ENCODE assay signal across 1 cellular context in genomic region chr13:93201992-93202558, GRCh38.
A peak's percentile ranks its signal among the peaks of the same experiment; 100 is the strongest.
TF ChIP-seq lines count a peak whose summit lies in the region.

No MANE protein-coding gene starts in this region.

TF ChIP-seq in HepG2, 621 proteins besides CTCF, POLR2A, EP300 and RAD21 (continued from another document and continues in another):
- TF ChIP-seq ZNF691 (CRISPR knock-in tag; IDR thresholded peaks at IDR 0.05; ENCODE audit: borderline replicate concordance, low read depth): no peak
- no peak for TF ChIP-seq CBFB (CRISPR knock-in tag; IDR thresholded peaks at IDR 0.05)
- TF ChIP-seq ZNF784 (CRISPR knock-in tag; IDR thresholded peaks at IDR 0.05; ENCODE audit: borderline replicate concordance): no peak
- no peak for TF ChIP-seq EHMT2 (IDR thresholded peaks at IDR 0.05; ENCODE audit: borderline replicate concordance, low read depth, low read length)
- TF ChIP-seq ZNF891 (CRISPR knock-in tag; IDR thresholded peaks at IDR 0.05): no peak
- no peak for TF ChIP-seq ZNF598 (CRISPR knock-in tag; IDR thresholded peaks at IDR 0.05; ENCODE audit: borderline replicate concordance)
- peak; percentile 27; the same call in 1 of the 2 replicates for TF ChIP-seq PATZ1 (CRISPR knock-in tag; IDR thresholded peaks at IDR 0.05)
- TF ChIP-seq KMT2A (CRISPR knock-in tag; IDR thresholded peaks at IDR 0.05): no peak
- TF ChIP-seq ZNF496 (CRISPR knock-in tag; IDR thresholded peaks at IDR 0.05; ENCODE audit: insufficient replicate concordance): no peak
- peak; percentile 33 for TF ChIP-seq MED8 (CRISPR knock-in tag; IDR thresholded peaks at IDR 0.05; ENCODE audit: insufficient replicate concordance)
- peak; percentile 62; the same call in 1 of the 2 replicates for TF ChIP-seq FOSL2 (CRISPR knock-in tag; IDR thresholded peaks at IDR 0.05)
- TF ChIP-seq ZNF24 (IDR thresholded peaks at IDR 0.05): no peak
- no peak for TF ChIP-seq HCFC1 (IDR thresholded peaks at IDR 0.05; ENCODE audit: low read depth, low read length)
- TF ChIP-seq ZNF546 (CRISPR knock-in tag; conservative IDR thresholded peaks at IDR 0.05): no peak
- TF ChIP-seq KMT2B (CRISPR knock-in tag; IDR thresholded peaks at IDR 0.05): no peak
- peak; percentile 66 for TF ChIP-seq SAP130 (CRISPR knock-in tag; IDR thresholded peaks at IDR 0.05; ENCODE audit: low read depth)
- TF ChIP-seq ASH2L (IDR thresholded peaks at IDR 0.05; ENCODE audit: insufficient read length, low read depth, low read length): no peak
- TF ChIP-seq LBX2 (CRISPR knock-in tag; IDR thresholded peaks at IDR 0.05; ENCODE audit: borderline replicate concordance): no peak
- no peak for TF ChIP-seq KDM6A (CRISPR knock-in tag; IDR thresholded peaks at IDR 0.05; ENCODE audit: low read depth)
- TF ChIP-seq, protein P1, sequence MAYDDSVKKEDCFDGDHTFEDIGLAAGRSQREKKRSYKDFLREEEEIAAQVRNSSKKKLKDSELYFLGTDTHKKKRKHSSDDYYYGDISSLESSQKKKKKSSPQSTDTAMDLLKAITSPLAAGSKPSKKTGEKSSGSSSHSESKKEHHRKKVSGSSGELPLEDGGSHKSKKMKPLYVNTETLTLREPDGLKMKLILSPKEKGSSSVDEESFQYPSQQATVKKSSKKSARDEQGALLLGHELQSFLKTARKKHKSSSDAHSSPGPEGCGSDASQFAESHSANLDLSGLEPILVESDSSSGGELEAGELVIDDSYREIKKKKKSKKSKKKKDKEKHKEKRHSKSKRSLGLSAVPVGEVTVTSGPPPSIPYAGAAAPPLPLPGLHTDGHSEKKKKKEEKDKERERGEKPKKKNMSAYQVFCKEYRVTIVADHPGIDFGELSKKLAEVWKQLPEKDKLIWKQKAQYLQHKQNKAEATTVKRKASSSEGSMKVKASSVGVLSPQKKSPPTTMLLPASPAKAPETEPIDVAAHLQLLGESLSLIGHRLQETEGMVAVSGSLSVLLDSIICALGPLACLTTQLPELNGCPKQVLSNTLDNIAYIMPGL (CRISPR knock-in tag; IDR thresholded peaks at IDR 0.05; ENCODE audit: borderline replicate concordance in 1 of 2, low read depth in 1 of 2): no peak
- no peak for TF ChIP-seq SRY (CRISPR knock-in tag; IDR thresholded peaks at IDR 0.05)
- TF ChIP-seq ZNF747 (CRISPR knock-in tag; IDR thresholded peaks at IDR 0.05; ENCODE audit: borderline replicate concordance): no peak
- no peak for TF ChIP-seq GLMP (CRISPR knock-in tag; IDR thresholded peaks at IDR 0.05; ENCODE audit: borderline replicate concordance)
- TF ChIP-seq MEF2D (CRISPR knock-in tag; IDR thresholded peaks at IDR 0.05): peak; percentile 63; the same call in 1 of the 2 replicates
- no peak for TF ChIP-seq CREB1 (IDR thresholded peaks at IDR 0.05)
- TF ChIP-seq CREB1 (CRISPR knock-in tag; IDR thresholded peaks at IDR 0.05): 0 out of 2 replicates have a peak, but pooled peaks have one; percentile 26
- TF ChIP-seq NFKBIZ (CRISPR knock-in tag; IDR thresholded peaks at IDR 0.05): no peak
- TF ChIP-seq XBP1 (CRISPR knock-in tag; IDR thresholded peaks at IDR 0.05): no peak
- no peak for TF ChIP-seq SRF (IDR thresholded peaks at IDR 0.05; ENCODE audit: low read depth, low read length)
- no peak for TF ChIP-seq ZNF552 (CRISPR knock-in tag; IDR thresholded peaks at IDR 0.05; ENCODE audit: borderline replicate concordance)
- TF ChIP-seq SKI (IDR thresholded peaks at IDR 0.05; ENCODE audit: partially characterized antibody): peak; percentile 20
- TF ChIP-seq NCOA5 (CRISPR knock-in tag; IDR thresholded peaks at IDR 0.05): no peak
- no peak for TF ChIP-seq GRHL1 (CRISPR knock-in tag; conservative IDR thresholded peaks at IDR 0.05)
- TF ChIP-seq ZNF121 (CRISPR knock-in tag; IDR thresholded peaks at IDR 0.05): no peak
- TF ChIP-seq SMARCC2 (IDR thresholded peaks at IDR 0.05): 0 out of 2 replicates have a peak, but pooled peaks have one; percentile 36
- TF ChIP-seq ZNF549 (CRISPR knock-in tag; IDR thresholded peaks at IDR 0.05): no peak
- no peak for TF ChIP-seq ZSCAN30 (CRISPR knock-in tag; IDR thresholded peaks at IDR 0.05)
- TF ChIP-seq ZSCAN9 (CRISPR knock-in tag; IDR thresholded peaks at IDR 0.05; ENCODE audit: borderline replicate concordance): no peak
- TF ChIP-seq, protein P2, sequence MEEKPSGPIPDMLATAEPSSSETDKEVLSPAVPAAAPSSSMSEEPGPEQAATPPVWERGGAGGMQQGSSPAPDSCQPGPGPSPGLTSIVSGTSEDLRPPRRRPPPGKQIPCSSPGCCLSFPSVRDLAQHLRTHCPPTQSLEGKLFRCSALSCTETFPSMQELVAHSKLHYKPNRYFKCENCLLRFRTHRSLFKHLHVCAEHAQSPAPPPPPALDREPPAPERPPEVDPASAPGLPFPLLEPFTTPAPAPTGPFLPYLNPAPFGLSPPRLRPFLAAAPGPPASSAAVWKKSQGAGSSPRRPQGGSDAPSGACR (CRISPR knock-in tag; IDR thresholded peaks at IDR 0.05): no peak
- TF ChIP-seq FOXC1 (CRISPR knock-in tag; IDR thresholded peaks at IDR 0.05; ENCODE audit: borderline replicate concordance): no peak
- TF ChIP-seq CBX5 (CRISPR knock-in tag; IDR thresholded peaks at IDR 0.05; ENCODE audit: borderline replicate concordance): no peak
- no peak for TF ChIP-seq E2F2 (CRISPR knock-in tag; IDR thresholded peaks at IDR 0.05; ENCODE audit: borderline replicate concordance)
- TF ChIP-seq SNAPC2 (CRISPR knock-in tag; IDR thresholded peaks at IDR 0.05): peak; percentile 55; the same call in 1 of the 2 replicates
- no peak for TF ChIP-seq ZNF678 (CRISPR knock-in tag; IDR thresholded peaks at IDR 0.05)
- peak; percentile 78 for TF ChIP-seq NR2C2 (CRISPR knock-in tag; IDR thresholded peaks at IDR 0.05; ENCODE audit: borderline replicate concordance)
- TF ChIP-seq KDM1A (CRISPR knock-in tag; IDR thresholded peaks at IDR 0.05): peak; percentile 59; the same call in 1 of the 2 replicates
- TF ChIP-seq SNAPC5 (CRISPR knock-in tag; IDR thresholded peaks at IDR 0.05; ENCODE audit: borderline replicate concordance): no peak
- TF ChIP-seq TFE3 (CRISPR knock-in tag; IDR thresholded peaks at IDR 0.05): no peak
- TF ChIP-seq POLR2AphosphoS5 (IDR thresholded peaks at IDR 0.05; ENCODE audit: low read depth, low read length): no peak
- no peak for TF ChIP-seq CENPBD1 (CRISPR knock-in tag; IDR thresholded peaks at IDR 0.05; ENCODE audit: borderline replicate concordance, low read depth)
- no peak for TF ChIP-seq ZBTB7A (CRISPR knock-in tag; IDR thresholded peaks at IDR 0.05)
- no peak for TF ChIP-seq ZNF782 (CRISPR knock-in tag; IDR thresholded peaks at IDR 0.05; ENCODE audit: borderline replicate concordance)
- TF ChIP-seq KLF16 (CRISPR knock-in tag; IDR thresholded peaks at IDR 0.05): no peak
- TF ChIP-seq ZFAT (CRISPR knock-in tag; conservative IDR thresholded peaks at IDR 0.05): no peak
- no peak for TF ChIP-seq SP140L (CRISPR knock-in tag; IDR thresholded peaks at IDR 0.05; ENCODE audit: borderline replicate concordance)
- no peak for TF ChIP-seq ISX (CRISPR knock-in tag; conservative IDR thresholded peaks at IDR 0.05)
- TF ChIP-seq CCDC6 (CRISPR knock-in tag; IDR thresholded peaks at IDR 0.05): no peak
- no peak for TF ChIP-seq ZNF232 (CRISPR knock-in tag; IDR thresholded peaks at IDR 0.05; ENCODE audit: borderline replicate concordance)
- TF ChIP-seq ZNF44 (CRISPR knock-in tag; IDR thresholded peaks at IDR 0.05): no peak
- TF ChIP-seq MAFG (CRISPR knock-in tag; IDR thresholded peaks at IDR 0.05): no peak
- no peak for TF ChIP-seq ZNF33B (CRISPR knock-in tag; IDR thresholded peaks at IDR 0.05)
- no peak for TF ChIP-seq MXI1 (IDR thresholded peaks at IDR 0.05; ENCODE audit: borderline replicate concordance, low read depth, low read length)
- no peak for TF ChIP-seq ZNF367 (CRISPR knock-in tag; IDR thresholded peaks at IDR 0.05; ENCODE audit: borderline replicate concordance)
- no peak for TF ChIP-seq ZNF841 (CRISPR knock-in tag; IDR thresholded peaks at IDR 0.05; ENCODE audit: borderline replicate concordance)
